15 cellular contexts compared by ENCODE assay signal in genomic region chr11:130123414-130124040, GRCh38. TPM values are rescaled to one million over a fixed set of nuclear protein-coding genes. Genes with fewer than 3 reads are reported as not detected.
DNase-seq lines count a peak whose midpoint lies in the region; ATAC-seq and TF ChIP-seq lines count a peak whose summit lies in the region.
"Had no signal": no experiment of that assay in that cellular context is flagged by ENCODE, and none has a peak within 500 bp of the region (broad histone marks: within the 10 kb centered on the region; RNA-seq: fewer than 3 reads in every experiment).

No MANE protein-coding gene starts in this region.

- no peaks in the 10 kb centered on the region for H3K27me3 Mint-ChIP-seq in neural crest cell (ENCODE audit: low read depth)
- H3K27me3 Mint-ChIP-seq: IgD-negative memory B cell had no signal

- intact Hi-C loops in left ventricle myocardium inferior (cut with micrococcal nuclease) = no loop called here
- intact Hi-C loops in Right ventricle myocardium inferior (cut with DNase I) = loop anchor here (2.0 kb wide), 2 partner anchors 55 to 121 kb away; partner anchors contain the start of genes APLP2 and PRDM10

- H3K27ac ChIP-seq in left ventricle myocardium inferior (replicated peaks) (peak overlapping the region; percentile 71), esophagus (ENCODE audit: low read depth in 2 of 2, low read length in 1 of 2) (peak overlapping the region; percentile 91 to 96)
- H3K27ac ChIP-seq: testis had no signal

- TF ChIP-seq CTCF in left ventricle myocardium inferior (IDR thresholded peaks at IDR 0.05; ENCODE audit: borderline replicate concordance) (no peak), neural crest cell (conservative IDR thresholded peaks at IDR 0.05) (no peak)

- H3K4me1 ChIP-seq in left ventricle myocardium inferior (peaks cover 59% of the 10 kb centered on the region), esophagus (ENCODE audit: control insufficient read depth in 2 of 2, insufficient read depth in 2 of 2, low read length in 1 of 2) (peaks cover 0 to 9% of the 10 kb centered on the region in 2 donors)
- H3K4me1 ChIP-seq: testis had no signal

- peak overlapping the region; percentile 14 for H3K27ac Mint-ChIP-seq in neural crest cell (ENCODE audit: unreplicated experiment)
- H3K27ac Mint-ChIP-seq: activated CD4-positive, alpha-beta memory T cell treated with anti-CD3 and anti-CD28 coated beads, Interleukin-2, amount 10 ng/mL, durations not matched to agents 7 days and 5 days; IgD-negative memory B cell had no signal

- 91 to 95% methylated on average over 32 of the region's 32 CpGs for WGBS in esophagus, 2 donors

- no peaks in the 10 kb centered on the region for H3K9me3 Mint-ChIP-seq in neural crest cell
- H3K9me3 Mint-ChIP-seq: activated CD4-positive, alpha-beta memory T cell treated with anti-CD3 and anti-CD28 coated beads, Interleukin-2, amount 10 ng/mL, durations not matched to agents 7 days and 5 days; IgD-negative memory B cell; naive thymus-derived CD8-positive, alpha-beta T cell had no signal

- H3K36me3 ChIP-seq in left ventricle myocardium inferior (peaks cover 56% of the 10 kb centered on the region), esophagus (ENCODE audit: control insufficient read depth in 2 of 2, insufficient read depth in 2 of 2, low read length in 1 of 2) (peaks cover 4 to 21% of the 10 kb centered on the region in 2 donors)

- H3K4me3 Mint-ChIP-seq in neural crest cell = no peak overlapping the region
- H3K4me3 Mint-ChIP-seq: activated CD4-positive, alpha-beta memory T cell treated with anti-CD3 and anti-CD28 coated beads, Interleukin-2, amount 10 ng/mL, durations not matched to agents 7 days and 5 days; naive thymus-derived CD8-positive, alpha-beta T cell had no signal

- DNase-seq in left ventricle myocardium inferior = no peak
- DNase-seq in Right ventricle myocardium inferior (ENCODE audit: missing footprints) = no peak
- no peak for DNase-seq in neural crest cell (ENCODE audit: low read depth, low spot score)
- no peak for DNase-seq in SKM-1 (lab: John Stamatoyannopoulos, UW; ENCODE audit: unreplicated experiment)
- DNase-seq in SIG-M5 treated with dmso at 0.1 percent for 504 hours (lab: John Stamatoyannopoulos, UW; ENCODE audit: unreplicated experiment) = no peak
- DNase-seq: activated CD4-positive, alpha-beta memory T cell treated with anti-CD3 and anti-CD28 coated beads, Interleukin-2, amount 10 ng/mL, durations not matched to agents 7 days and 5 days; activated naive CD4-positive, alpha-beta T cell; naive thymus-derived CD8-positive, alpha-beta T cell; NCI-H1105; T-helper 9 cell; testis had no signal

- no peaks in the 10 kb centered on the region for H3K27me3 ChIP-seq in left ventricle myocardium inferior (ENCODE audit: low read depth)
- no peaks in the 10 kb centered on the region for H3K27me3 ChIP-seq in esophagus (ENCODE audit: control insufficient read depth in 1 of 2, insufficient read depth in 2 of 2, low read length in 2 of 2)
- H3K27me3 ChIP-seq: testis had no signal

- H3K36me3 Mint-ChIP-seq in neural crest cell (ENCODE audit: low read depth) = peaks cover 17% of the 10 kb centered on the region

- H3K4me3 ChIP-seq in left ventricle myocardium inferior = no peak overlapping the region
- no peak overlapping the region for H3K4me3 ChIP-seq in esophagus (ENCODE audit: low read depth in 1 of 2, low read length in 2 of 2)
- H3K4me3 ChIP-seq: testis had no signal

- ATAC-seq in Right ventricle myocardium inferior (no peak), GM21526 (IDR thresholded peaks at IDR 0.05; ENCODE audit: low FRiP score, unreplicated experiment) (no peak), HG03097 (IDR thresholded peaks at IDR 0.05; ENCODE audit: low FRiP score, unreplicated experiment) (no peak)
- ATAC-seq: naive thymus-derived CD8-positive, alpha-beta T cell had no signal

- peaks cover 16% of the 10 kb centered on the region for H3K4me1 Mint-ChIP-seq in neural crest cell

- H3K9me3 ChIP-seq in left ventricle myocardium inferior (replicated peaks) (no peaks in the 10 kb centered on the region), esophagus (ENCODE audit: control insufficient read depth in 2 of 2, insufficient read depth in 1 of 2, low read depth in 1 of 2, low read length in 1 of 2) (no peaks in the 10 kb centered on the region)
- H3K9me3 ChIP-seq: testis had no signal

RNA-seq across cellular contexts. Expression of gene ST14, which starts 36.1 kb away (rescaled TPM):
- total RNA-seq in left ventricle myocardium inferior (1.0 TPM), Right ventricle myocardium inferior (2.1 TPM), neural crest cell (0.12 and 0.30 TPM in 2 replicates)
- 10 to 100 TPM; 69.6 to 86.4 TPM for polyA plus RNA-seq in esophagus
- total RNA-seq: activated CD4-positive, alpha-beta memory T cell treated with anti-CD3 and anti-CD28 coated beads, Interleukin-2, amount 10 ng/mL, durations not matched to agents 7 days and 5 days had no signal
- polyA plus RNA-seq: naive thymus-derived CD8-positive, alpha-beta T cell had no signal

RNA-seq across cellular contexts. Expression of gene APLP2, which starts 53.8 kb away (rescaled TPM):
- total RNA-seq in left ventricle myocardium inferior = 325 TPM
- 285 TPM for total RNA-seq in Right ventricle myocardium inferior
- 10 to 100 TPM; 48.9 to 80.5 TPM for polyA plus RNA-seq in esophagus
- total RNA-seq in neural crest cell = 224 and 234 TPM in 2 replicates
